In genomic region chr10:26567349-26567721, GRCh38 we compare ENCODE assay signal across 1 cellular context.
TF ChIP-seq lines count a peak whose summit lies in the region.

No MANE protein-coding gene starts in this region.

TF ChIP-seq in HepG2, 621 proteins besides CTCF, POLR2A, EP300 and RAD21 (continued from another document):
- TF ChIP-seq TAF1 (CRISPR knock-in tag; IDR thresholded peaks at IDR 0.05), result no peak
- no peak for TF ChIP-seq TRIM22 (IDR thresholded peaks at IDR 0.05)
- no peak for TF ChIP-seq JUNB (CRISPR knock-in tag; IDR thresholded peaks at IDR 0.05; ENCODE audit: borderline replicate concordance)
- no peak for TF ChIP-seq ZNF484 (CRISPR knock-in tag; IDR thresholded peaks at IDR 0.05; ENCODE audit: borderline replicate concordance, low read depth)
- no peak for TF ChIP-seq SKI (IDR thresholded peaks at IDR 0.05; ENCODE audit: partially characterized antibody)
- TF ChIP-seq BRCA1 (CRISPR knock-in tag; IDR thresholded peaks at IDR 0.05), result no peak
- no peak for TF ChIP-seq E2F2 (CRISPR knock-in tag; IDR thresholded peaks at IDR 0.05; ENCODE audit: borderline replicate concordance)
- TF ChIP-seq ZSCAN12 (CRISPR knock-in tag; IDR thresholded peaks at IDR 0.05), result no peak
- TF ChIP-seq SP4 (CRISPR knock-in tag; IDR thresholded peaks at IDR 0.05), result no peak
- no peak for TF ChIP-seq MED8 (CRISPR knock-in tag; IDR thresholded peaks at IDR 0.05; ENCODE audit: insufficient replicate concordance)
